19 cellular contexts compared by ENCODE assay signal in genomic region chr7:19522486-19522885, GRCh38.
DNase-seq lines count a peak whose midpoint lies in the region; ATAC-seq, FAIRE-seq and TF ChIP-seq lines count a peak whose summit lies in the region.
"Had no signal": no experiment of that assay in that cellular context is flagged by ENCODE, and none has a peak within 500 bp of the region (broad histone marks: within the 10 kb centered on the region; RNA-seq: fewer than 3 reads in every experiment).

No MANE protein-coding gene starts in this region.

- no peaks in the 10 kb centered on the region; the same call in 1 of the 2 replicates for H3K4me1 ChIP-seq in Panc1 (ENCODE audit: control insufficient read depth, insufficient read depth, low read length)

- no peak overlapping the region for H3K4me3 Mint-ChIP-seq in osteocyte (ENCODE audit: unreplicated experiment)
- H3K4me3 Mint-ChIP-seq in activated CD4-positive, alpha-beta memory T cell treated with anti-CD3 and anti-CD28 coated beads, Interleukin-2, amount 10 ng/mL, durations not matched to agents 7 days and 5 days: no peak overlapping the region
- H3K4me3 Mint-ChIP-seq: activated T-cell treated with anti-CD3 and anti-CD28 coated beads, Interleukin-2, amount 50 U/mL, for 24 hours; effector memory CD8-positive, alpha-beta T cell; natural killer cell treated with Interleukin-12 subunit alpha and Interleukin-12 subunit beta and Interleukin-15 and Interleukin-18, amount 100 ng/mL, for 72 hours had no signal

- peaks cover 47% of the 10 kb centered on the region for H3K4me1 Mint-ChIP-seq in osteocyte (ENCODE audit: unreplicated experiment)
- no peaks in the 10 kb centered on the region for H3K4me1 Mint-ChIP-seq in activated CD4-positive, alpha-beta memory T cell treated with anti-CD3 and anti-CD28 coated beads, Interleukin-2, amount 10 ng/mL, durations not matched to agents 7 days and 5 days

- POLR2A ChIA-PET in Panc1 (lab: Charles Lee): no interaction called here
- POLR2A ChIA-PET in activated CD4-positive, alpha-beta memory T cell treated with anti-CD3 and anti-CD28 coated beads, Interleukin-2, amount 10 ng/mL, durations not matched to agents 7 days and 5 days (lab: Charles Lee): no interaction called here

- peaks cover 11% of the 10 kb centered on the region for H3K9me3 Mint-ChIP-seq in osteocyte (ENCODE audit: unreplicated experiment)
- no peaks in the 10 kb centered on the region for H3K9me3 Mint-ChIP-seq in activated CD4-positive, alpha-beta memory T cell treated with anti-CD3 and anti-CD28 coated beads, Interleukin-2, amount 10 ng/mL, durations not matched to agents 7 days and 5 days
- H3K9me3 Mint-ChIP-seq: activated T-cell treated with anti-CD3 and anti-CD28 coated beads, Interleukin-2, amount 50 U/mL, for 24 hours had no signal

- intact Hi-C loops in Panc1 (cut with micrococcal nuclease; ENCODE audit: unreplicated experiment): no loop called here

- in situ Hi-C loops in Panc1 (cut with HindIII; ENCODE audit: low pct_unique_long_range_greater_than_20kb, low sequenced_read_pairs): no loop called here

- no peaks in the 10 kb centered on the region for H3K27me3 Mint-ChIP-seq in osteocyte (ENCODE audit: unreplicated experiment)
- H3K27me3 Mint-ChIP-seq in activated CD4-positive, alpha-beta memory T cell treated with anti-CD3 and anti-CD28 coated beads, Interleukin-2, amount 10 ng/mL, durations not matched to agents 7 days and 5 days: no peaks in the 10 kb centered on the region
- H3K27me3 Mint-ChIP-seq: activated T-cell treated with anti-CD3 and anti-CD28 coated beads, Interleukin-2, amount 50 U/mL, for 24 hours; effector memory CD8-positive, alpha-beta T cell; natural killer cell treated with Interleukin-12 subunit alpha and Interleukin-12 subunit beta and Interleukin-15 and Interleukin-18, amount 100 ng/mL, for 72 hours had no signal

- peak; percentile 89 for FAIRE-seq in endometrium (lab: Jason Lieb, UNC)
- FAIRE-seq: H1 had no signal

- DNase-seq in ELR (ENCODE audit: low read depth) (peak; percentile 76), Panc1 (ENCODE audit: low read depth, low spot score) (no peak), osteocyte (ENCODE audit: extremely low spot score, unreplicated experiment) (no peak), GOT3 (lab: John Stamatoyannopoulos, UW) (no peak), NCI-H82 treated with DMSO at 0.1 percent for 48 hours (lab: John Stamatoyannopoulos, UW; ENCODE audit: unreplicated experiment) (no peak)
- DNase-seq in activated CD4-positive, alpha-beta memory T cell treated with anti-CD3 and anti-CD28 coated beads, Interleukin-2, amount 10 ng/mL, durations not matched to agents 7 days and 5 days: no peak
- DNase-seq: activated CD4-positive, CD25-positive, alpha-beta regulatory T cell treated with anti-CD3 and anti-CD28 coated beads, Interleukin-2, amount 50 U/mL, for 72 hours; activated T-cell treated with anti-CD3 and anti-CD28 coated beads, Interleukin-2, amount 50 U/mL, for 24 hours; anterior cingulate cortex; C1 segment of cervical spinal cord; DND-41; effector memory CD8-positive, alpha-beta T cell; left ventricle myocardium superior; stimulated activated naive CD8-positive, alpha-beta T cell treated with anti-CD3 and anti-CD28 coated beads, Interleukin-15, Interleukin-2, amounts not matched to agents 100 U/mL and 50 U/mL, for 24 hours had no signal

- no peaks in the 10 kb centered on the region for H3K27me3 ChIP-seq in Panc1 (ENCODE audit: control insufficient read depth, insufficient read depth, low read length)
- H3K27me3 ChIP-seq: hepatocyte had no signal

- TF ChIP-seq CTCF in Panc1 (IDR thresholded peaks at IDR 0.05) (no peak), osteocyte (IDR thresholded peaks at IDR 0.05) (no peak)

- H3K9me3 ChIP-seq in Panc1 (ENCODE audit: control insufficient read depth, insufficient read depth, low read depth, low read length): no peaks in the 10 kb centered on the region

- BruUV-seq in Panc1 (replicated peaks; lab: Mats Ljungman, UMichigan): no TSS peak

- H3K27ac ChIP-seq in Panc1 (ENCODE audit: low read length): no peak overlapping the region
- H3K27ac ChIP-seq: hepatocyte had no signal

- H3K36me3 ChIP-seq in Panc1 (ENCODE audit: control insufficient read depth, insufficient read depth, low read length): no peaks in the 10 kb centered on the region

- H3K4me3 ChIP-seq in Panc1 (ENCODE audit: low read depth in 2 of 2, low read length in 2 of 2): no peak overlapping the region
- H3K4me3 ChIP-seq: hepatocyte had no signal

- H3K36me3 Mint-ChIP-seq in osteocyte (ENCODE audit: unreplicated experiment): peaks cover 2% of the 10 kb centered on the region
- H3K36me3 Mint-ChIP-seq in activated CD4-positive, alpha-beta memory T cell treated with anti-CD3 and anti-CD28 coated beads, Interleukin-2, amount 10 ng/mL, durations not matched to agents 7 days and 5 days (ENCODE audit: low read depth): no peaks in the 10 kb centered on the region
- H3K36me3 Mint-ChIP-seq: natural killer cell treated with Interleukin-12 subunit alpha and Interleukin-12 subunit beta and Interleukin-15 and Interleukin-18, amount 100 ng/mL, for 72 hours had no signal

- peak; percentile 53; the same call in 1 of the 2 replicates for ATAC-seq in Panc1
- ATAC-seq in GM18867 (IDR thresholded peaks at IDR 0.05; ENCODE audit: unreplicated experiment): no peak
- ATAC-seq: effector memory CD8-positive, alpha-beta T cell; left ventricle myocardium superior; natural killer cell treated with Interleukin-12 subunit alpha and Interleukin-12 subunit beta and Interleukin-15 and Interleukin-18, amount 100 ng/mL, for 72 hours; stimulated activated naive CD8-positive, alpha-beta T cell treated with anti-CD3 and anti-CD28 coated beads, Interleukin-15, Interleukin-2, amounts not matched to agents 100 U/mL and 50 U/mL, for 24 hours had no signal

- peak overlapping the region; percentile 71 for H3K27ac Mint-ChIP-seq in osteocyte (ENCODE audit: unreplicated experiment)
- no peak overlapping the region for H3K27ac Mint-ChIP-seq in activated CD4-positive, alpha-beta memory T cell treated with anti-CD3 and anti-CD28 coated beads, Interleukin-2, amount 10 ng/mL, durations not matched to agents 7 days and 5 days
- H3K27ac Mint-ChIP-seq: activated T-cell treated with anti-CD3 and anti-CD28 coated beads, Interleukin-2, amount 50 U/mL, for 24 hours; effector memory CD8-positive, alpha-beta T cell; natural killer cell treated with Interleukin-12 subunit alpha and Interleukin-12 subunit beta and Interleukin-15 and Interleukin-18, amount 100 ng/mL, for 72 hours had no signal

- CTCF ChIA-PET in Panc1 (lab: Charles Lee): interaction anchor here (0.6 kb wide), 1 partner anchor 30 kb away, joined by 7 read pairs; no protein-coding TSS in a partner anchor
- CTCF ChIA-PET in activated CD4-positive, alpha-beta memory T cell treated with anti-CD3 and anti-CD28 coated beads, Interleukin-2, amount 10 ng/mL, durations not matched to agents 7 days and 5 days (lab: Charles Lee): no interaction called here
